8 cellular contexts compared by ENCODE assay signal in the genomic region with DNA sequence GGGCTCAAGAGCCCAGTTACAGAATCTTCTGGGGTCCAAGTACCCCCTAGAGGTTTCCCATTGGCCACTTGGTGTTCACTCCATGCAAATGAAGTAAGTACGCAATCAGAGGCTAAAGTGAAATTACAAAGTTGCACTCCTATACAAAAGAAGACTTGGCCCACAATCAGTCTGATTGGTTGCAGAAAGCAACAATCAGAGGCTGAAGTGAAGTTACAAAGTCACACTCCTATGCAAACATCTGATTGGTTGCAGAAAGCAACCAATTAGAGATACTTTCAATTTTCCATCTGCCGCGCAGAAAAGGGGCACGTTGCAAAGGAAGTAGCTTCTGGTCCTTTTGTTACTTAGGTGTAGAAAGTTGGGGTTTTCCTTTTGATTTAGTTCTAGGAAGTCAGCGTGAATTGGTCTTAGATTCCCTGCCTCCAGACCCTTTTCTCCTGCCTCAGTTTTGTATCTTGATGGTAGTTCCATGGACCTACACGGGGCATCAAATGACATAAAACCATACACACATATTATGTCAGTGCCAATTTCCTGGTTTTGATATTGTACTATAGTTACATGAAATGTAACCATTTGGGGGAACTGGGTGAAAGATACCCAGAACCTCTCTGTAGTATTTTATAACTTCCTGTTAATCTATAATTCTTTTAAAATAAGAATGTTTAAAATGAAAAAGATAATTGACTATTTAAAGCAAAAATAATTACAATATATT. TPM values are rescaled to one million over a fixed set of nuclear protein-coding genes. Genes with fewer than 3 reads are reported as not detected.
DNase-seq lines count a peak whose midpoint lies in the region; ATAC-seq, FAIRE-seq and TF ChIP-seq lines count a peak whose summit lies in the region.

No MANE protein-coding gene starts in this region.

- H3K4me3 Mint-ChIP-seq in neural progenitor cell, result no peak overlapping the region
- no peak overlapping the region for H3K4me3 Mint-ChIP-seq in progenitor cell of endocrine pancreas (ENCODE audit: low read depth)

- RAD21 ChIA-PET in GM12878 (lab: Charles Lee; ENCODE audit: unreplicated experiment), result no interaction called here

- TF ChIP-seq RAD21 in GM12878 (IDR thresholded peaks at IDR 0.05; ENCODE audit: insufficient read depth, low read depth, low read length), result no peak

- no peak overlapping the region for H3K27ac ChIP-seq in GM12878 (ENCODE audit: control insufficient read depth, insufficient read depth)
- H3K27ac ChIP-seq in neural progenitor cell, result no peak overlapping the region
- no peak overlapping the region for H3K27ac ChIP-seq in A673 (ENCODE audit: low read depth, low read length, poor library complexity, severe bottlenecking)

- H3K9me3 Mint-ChIP-seq in neural progenitor cell, result no peaks in the 10 kb centered on the region
- H3K9me3 Mint-ChIP-seq in progenitor cell of endocrine pancreas (ENCODE audit: low read depth), result peaks cover 2% of the 10 kb centered on the region

- no peaks in the 10 kb centered on the region for H3K4me1 Mint-ChIP-seq in neural progenitor cell
- H3K4me1 Mint-ChIP-seq in progenitor cell of endocrine pancreas (ENCODE audit: low read depth), result no peaks in the 10 kb centered on the region

- H2AFZ ChIP-seq in GM12878 (ENCODE audit: control insufficient read depth, low read depth, low read length) (peak overlapping the region; percentile 26; the same call in 1 of the 2 replicates), neural progenitor cell (replicated peaks) (peak overlapping the region; percentile 22)

- H3K79me2 ChIP-seq in GM12878 (ENCODE audit: control insufficient read depth, insufficient read depth, low read length) (no peaks in the 10 kb centered on the region), neural progenitor cell (ENCODE audit: low read depth) (no peaks in the 10 kb centered on the region)

- no peaks in the 10 kb centered on the region for H3K36me3 Mint-ChIP-seq in neural progenitor cell
- H3K36me3 Mint-ChIP-seq in progenitor cell of endocrine pancreas (ENCODE audit: insufficient read depth), result no peaks in the 10 kb centered on the region

- H3K36me3 ChIP-seq in GM12878 (ENCODE audit: control insufficient read depth in 2 of 2, insufficient read depth in 2 of 2, low read length in 1 of 2) (no peaks in the 10 kb centered on the region), neural progenitor cell (no peaks in the 10 kb centered on the region), A673 (ENCODE audit: insufficient read depth, low read length, poor library complexity, severe bottlenecking) (no peaks in the 10 kb centered on the region), H7 (replicated peaks; ENCODE audit: control insufficient read depth, insufficient read depth, low read length) (no peaks in the 10 kb centered on the region)

- intact Hi-C loops in GM12878 (cut with micrococcal nuclease; ENCODE audit: unreplicated experiment), result no loop called here
- intact Hi-C loops in A673 (cut with micrococcal nuclease; ENCODE audit: unreplicated experiment), result no loop called here

- H3K27ac Mint-ChIP-seq in neural progenitor cell, result no peak overlapping the region
- no peak overlapping the region for H3K27ac Mint-ChIP-seq in progenitor cell of endocrine pancreas

- H3F3A ChIP-seq in neural progenitor cell (ENCODE audit: low read depth), result no peaks in the 10 kb centered on the region

- 20% methylated on average over 6 of the region's 6 CpGs for WGBS in GM12878 (ENCODE audit: insufficient coverage, insufficient replicate concordance, low lambda C conversion rate, missing lambda C conversion rate)

- SMC1A ChIA-PET in GM12878 (lab: Charles Lee; ENCODE audit: uncharacterized antibody, unreplicated experiment), result no interaction called here

- CTCF ChIA-PET in GM12878 (lab: Yijun Ruan, JAX) (no interaction called here), A673 (lab: Charles Lee) (no interaction called here)

- H3K9ac ChIP-seq in GM12878 (ENCODE audit: control insufficient read depth, insufficient read depth, low read length), result no peak overlapping the region
- H3K9ac ChIP-seq in neural progenitor cell, result no peak overlapping the region

- FAIRE-seq in GM12878 (lab: Jason Lieb, UNC), result no peak

- TF ChIP-seq POLR2A in GM12878 (IDR thresholded peaks at IDR 0.05; ENCODE audit: low read depth, low read length), result no peak

- no peak for TF ChIP-seq EP300 in GM12878 (IDR thresholded peaks at IDR 0.05; ENCODE audit: borderline replicate concordance in 1 of 2, control insufficient read depth in 1 of 2, low read depth in 2 of 2, low read length in 2 of 2)

- H3K4me1 ChIP-seq in GM12878 (ENCODE audit: control insufficient read depth, insufficient read depth, low read length), result no peaks in the 10 kb centered on the region
- H3K4me1 ChIP-seq in neural progenitor cell, result no peaks in the 10 kb centered on the region
- no peaks in the 10 kb centered on the region for H3K4me1 ChIP-seq in A673 (ENCODE audit: insufficient read depth, low read length, poor library complexity, severe bottlenecking)

- POLR2A ChIA-PET in GM12878 (lab: Charles Lee) (no interaction called here), A673 (lab: Charles Lee; ENCODE audit: low non-redundant PET) (no interaction called here)

- in situ Hi-C loops in GM12878 (cut with MboI), result no loop called here

- no TSS peak for BruUV-seq in GM12878 (replicated peaks; lab: Mats Ljungman, UMichigan)
- BruUV-seq in A673 (replicated peaks; lab: Mats Ljungman, UMichigan), result no TSS peak

- H3K4me3 ChIP-seq in GM12878 (no peak overlapping the region), neural progenitor cell (no peak overlapping the region), A673 (ENCODE audit: low read depth, low read length, poor library complexity, severe bottlenecking) (no peak overlapping the region), H7 (ENCODE audit: insufficient read depth, low read depth, low read length) (no peak overlapping the region)

- H4K20me1 ChIP-seq in GM12878 (ENCODE audit: control insufficient read depth, insufficient read depth), result no peaks in the 10 kb centered on the region
- H4K20me1 ChIP-seq in neural progenitor cell (ENCODE audit: low read depth), result no peaks in the 10 kb centered on the region

- H3K27me3 ChIP-seq in GM12878 (replicated peaks in 1 of 2; ENCODE audit: control insufficient read depth in 2 of 2, insufficient read depth in 2 of 2, low read length in 1 of 2) (no peaks in the 10 kb centered on the region), neural progenitor cell (no peaks in the 10 kb centered on the region), A673 (replicated peaks; ENCODE audit: insufficient read depth, low read depth, low read length, poor library complexity) (no peaks in the 10 kb centered on the region), H7 (ENCODE audit: control insufficient read depth, insufficient read depth, low read length) (no peaks in the 10 kb centered on the region)

- peak; percentile 12 for DNase-seq in GM04503 (ENCODE audit: low read depth)
- DNase-seq in T-helper 2 cell, result peak in 3 of 5 experiments; percentile 13 to 90 (median 61)
- DNase-seq in GM12878 (ENCODE audit: low read depth, low spot score), result no peak
- no peak for DNase-seq in neural progenitor cell (ENCODE audit: low spot score)
- no peak for DNase-seq in progenitor cell of endocrine pancreas (ENCODE audit: low spot score, unreplicated experiment)
- DNase-seq in A673 (ENCODE audit: low spot score), result no peak
- DNase-seq in H7, result no peak
- no peak for DNase-seq in kidney tubule cell (ENCODE audit: low spot score)

- ATAC-seq in GM12878, result no peak

- H3K9me3 ChIP-seq in GM12878 (replicated peaks; ENCODE audit: control insufficient read depth, insufficient read depth, low read length) (no peaks in the 10 kb centered on the region), neural progenitor cell (ENCODE audit: low read depth) (no peaks in the 10 kb centered on the region), A673 (ENCODE audit: low read depth, low read length, poor library complexity, severe bottlenecking) (no peaks in the 10 kb centered on the region)

- peaks cover 2% of the 10 kb centered on the region for H3K27me3 Mint-ChIP-seq in neural progenitor cell (ENCODE audit: insufficient read depth, low read depth)
- no peaks in the 10 kb centered on the region for H3K27me3 Mint-ChIP-seq in progenitor cell of endocrine pancreas

- H3K4me2 ChIP-seq in GM12878 (ENCODE audit: control insufficient read depth, insufficient read depth), result no peak overlapping the region
- no peak overlapping the region for H3K4me2 ChIP-seq in neural progenitor cell

- TF ChIP-seq CTCF in GM12878 (IDR thresholded peaks at IDR 0.05 in 2 of 3, conservative IDR thresholded peaks at IDR 0.05 in 1 of 3; ENCODE audit: control insufficient read depth in 2 of 3, extremely low read depth in 1 of 3, insufficient read depth in 1 of 3, low read depth in 3 of 3, low read length in 3 of 3) (no peak), neural progenitor cell (IDR thresholded peaks at IDR 0.05) (no peak), progenitor cell of endocrine pancreas (IDR thresholded peaks at IDR 0.05; ENCODE audit: unreplicated experiment) (no peak), A673 (conservative IDR thresholded peaks at IDR 0.05; ENCODE audit: low read depth, low read length) (no peak)

RNA-seq across cellular contexts. Expression of a gene that starts 12.4 kb away (rescaled TPM):
- 17.9 and 19.4 TPM in 2 replicates for total RNA-seq in GM12878 (2013; cell fraction: nucleolus; rRNA removed)
- total RNA-seq in GM12878 (2014; rRNA removed) (10.8 and 14.1 TPM in 2 replicates), GM12878 (2014; rRNA removed; fragmentation: Illumina TruSeq; extraction: Trizol) (31.1 and 32.7 TPM in 2 replicates), GM12878 (2021) (6.4 and 8.2 TPM in 2 replicates), neural progenitor cell (ENCODE audit: low replicate concordance) (21.6 and 21.7 TPM in 2 replicates), progenitor cell of endocrine pancreas (19.0 and 22.5 TPM in 2 replicates), A673 (2021) (20.0 and 21.3 TPM in 2 replicates)
- polyA plus RNA-seq in GM12878 (2011; ENCODE audit: low read depth), result 14.4 TPM
- polyA plus RNA-seq in GM12878 (2011; rRNA removed) (14.6 and 25.1 TPM in 2 replicates), GM12878 (2014; fragmentation: Illumina TruSeq; extraction: Trizol) (31.7 and 46.4 TPM in 2 replicates), GM12878 (2014; fragmentation: Nextera tagmentation; extraction: Ambion mirVana) (10 to 100 TPM; 46.5 to 53.6 TPM), GM12878 (2014; rRNA removed) (30.0 and 53.4 TPM in 2 replicates), GM12878 (2016; fragmentation: Nextera tagmentation; extraction: Ambion mirVana) (10 to 100 TPM; 36.1 to 44.9 TPM)
- 3.1 and 7.0 TPM in 2 replicates for polyA plus RNA-seq in GM12878 (2011; cell fraction: cytosol; rRNA removed)
- 6.4 and 10.2 TPM in 2 replicates for polyA plus RNA-seq in GM12878 (2011; cell fraction: nucleus; rRNA removed)
- 12.6 and 22.5 TPM in 2 replicates for polyA plus RNA-seq in GM12878 (2012)
- polyA minus RNA-seq in GM12878 (2011; rRNA and poly(A)+ RNA removed), result 3.1 and 4.0 TPM in 2 replicates
- 2.7 and 3.5 TPM in 2 replicates for polyA minus RNA-seq in GM12878 (2011; cell fraction: cytosol; rRNA and poly(A)+ RNA removed)
- polyA minus RNA-seq in GM12878 (2011; cell fraction: nucleus; rRNA and poly(A)+ RNA removed), result 1.9 and 4.2 TPM in 2 replicates
- 26.5 and 28.8 TPM in 2 replicates for total RNA-seq in H7 (2014; rRNA removed; shearing (Covaris generic))

RNA-seq across cellular contexts. Expression of a gene that starts 37.5 kb away (rescaled TPM):
- not detected in 2 replicates for total RNA-seq in GM12878 (2013; cell fraction: nucleolus; rRNA removed)
- total RNA-seq in GM12878 (2014; rRNA removed) (under 0.01 and 0.11 TPM in 2 replicates), GM12878 (2014; rRNA removed; fragmentation: Illumina TruSeq; extraction: Trizol) (not detected in 2 replicates), GM12878 (2021) (0.05 and 0.10 TPM in 2 replicates), neural progenitor cell (ENCODE audit: low replicate concordance) (1.0 and 1.9 TPM in 2 replicates), progenitor cell of endocrine pancreas (19.4 and 21.1 TPM in 2 replicates), A673 (2021) (8.4 and 11.5 TPM in 2 replicates)
- 0.25 TPM for polyA plus RNA-seq in GM12878 (2011; ENCODE audit: low read depth)
- polyA plus RNA-seq in GM12878 (2011; rRNA removed) (not detected in 2 replicates), GM12878 (2014; fragmentation: Illumina TruSeq; extraction: Trizol) (0.01 TPM in 1 of 2 replicates, not detected in the other), GM12878 (2014; fragmentation: Nextera tagmentation; extraction: Ambion mirVana) (not detected), GM12878 (2014; rRNA removed) (0.03 and 0.05 TPM in 2 replicates), GM12878 (2016; fragmentation: Nextera tagmentation; extraction: Ambion mirVana) (under 1 TPM in 1 of 2 experiments, not detected in 1; 0.08 TPM)
- not detected in 2 replicates for polyA plus RNA-seq in GM12878 (2011; cell fraction: cytosol; rRNA removed)
- 0.06 and 0.15 TPM in 2 replicates for polyA plus RNA-seq in GM12878 (2011; cell fraction: nucleus; rRNA removed)
- polyA plus RNA-seq in GM12878 (2012), result 0.28 and 0.34 TPM in 2 replicates
- not detected in 2 replicates for polyA minus RNA-seq in GM12878 (2011; rRNA and poly(A)+ RNA removed)
- not detected in 2 replicates for polyA minus RNA-seq in GM12878 (2011; cell fraction: cytosol; rRNA and poly(A)+ RNA removed)
- polyA minus RNA-seq in GM12878 (2011; cell fraction: nucleus; rRNA and poly(A)+ RNA removed), result not detected in 2 replicates
- total RNA-seq in H7 (2014; rRNA removed; shearing (Covaris generic)), result 1.3 and 1.5 TPM in 2 replicates

Comparison
In these comparisons a context has a peak if more than half of its experiments do, and no peak if none do; other contexts are left out.
1. DNase-seq: peak in GM04503 (single experiment) and T-helper 2 cell (3 of 5); none in GM12878 (single experiment), neural progenitor cell (single experiment), progenitor cell of endocrine pancreas (single experiment), A673 (single experiment), H7 (single experiment) and kidney tubule cell (single experiment).